8 cellular contexts compared by ENCODE assay signal in the genomic region with DNA sequence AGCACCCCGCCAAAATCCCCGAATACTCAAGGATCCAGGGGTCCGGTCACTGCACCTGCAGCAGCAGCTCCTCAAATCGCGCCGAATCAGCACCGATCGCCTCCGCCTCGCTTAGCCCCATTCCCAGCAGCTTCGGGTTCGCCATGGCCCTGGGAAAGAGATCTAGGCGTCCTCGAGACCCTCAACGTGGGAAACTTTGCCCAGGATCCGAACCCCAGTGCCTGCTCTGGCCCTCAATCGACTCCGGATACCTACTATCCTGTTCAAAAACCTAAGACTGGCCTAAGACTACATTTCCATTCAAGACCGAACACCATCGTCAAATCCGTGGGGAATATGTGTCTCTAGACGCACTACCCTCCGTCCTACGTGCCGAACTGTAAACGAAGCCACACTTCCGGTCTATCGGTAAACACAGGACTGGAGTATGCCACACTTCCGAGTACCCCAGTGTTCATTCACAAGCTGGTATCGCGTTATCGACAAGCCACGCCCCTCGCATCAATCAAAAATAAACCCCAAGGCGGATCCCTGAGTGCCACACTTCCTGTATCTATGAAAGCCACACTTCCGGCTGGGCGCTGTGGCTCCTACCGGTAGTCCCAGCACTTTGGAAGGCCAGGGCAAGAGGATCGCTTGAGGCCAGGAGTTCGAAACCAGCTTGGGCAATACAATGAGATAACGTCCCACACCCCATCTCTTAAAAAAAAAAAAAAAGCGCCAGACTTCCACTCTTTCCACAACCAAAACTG. TPM values are rescaled to one million over a fixed set of nuclear protein-coding genes. Genes with fewer than 3 reads are reported as not detected.
DNase-seq lines count a peak whose midpoint lies in the region; ATAC-seq lines count a peak whose summit lies in the region.

A gene (minus strand): TSS at position 385 of the 752 bp plus-strand sequence. CDS start 240 bp downstream, at position 145.

- peaks cover 25 to 70% (median 41%) of the 10 kb centered on the region in 4 donors for H3K4me1 Mint-ChIP-seq in CD4-positive, alpha-beta memory T cell

- peaks cover 37% of the 10 kb centered on the region for H3K4me1 ChIP-seq in CD4-positive, alpha-beta memory T cell (ENCODE audit: insufficient read depth, low read length)
- peaks cover 18% of the 10 kb centered on the region for H3K4me1 ChIP-seq in effector memory CD4-positive, alpha-beta T cell (ENCODE audit: control insufficient read depth, insufficient read depth, low read length, poor library complexity, severe bottlenecking)

- CTCF ChIA-PET in CD4-positive, alpha-beta memory T cell (lab: Charles Lee; ENCODE audit: partially characterized antibody): interaction anchor here (0.5 to 15.5 kb wide), 7 partner anchors 11 to 282 kb away, joined by 3 to 227 read pairs (median 4); a partner anchor contains a TSS

- peaks cover 25% of the 10 kb centered on the region for H3K36me3 ChIP-seq in CD4-positive, alpha-beta memory T cell (ENCODE audit: insufficient read depth, low read length)
- H3K36me3 ChIP-seq in effector memory CD4-positive, alpha-beta T cell (ENCODE audit: control insufficient read depth, insufficient read depth, low read length): peaks cover 15% of the 10 kb centered on the region

- intact Hi-C loops in CD4-positive, alpha-beta memory T cell (cut with micrococcal nuclease): loop anchor here (1.0 to 5.0 kb wide), 3 partner anchors 8 to 334 kb away; a partner anchor contains a TSS

- no peaks in the 10 kb centered on the region for H3K27me3 Mint-ChIP-seq in CD4-positive, alpha-beta memory T cell

- H3K27ac Mint-ChIP-seq in CD4-positive, alpha-beta memory T cell: peak within 1 kb of the TSS; percentile 96 to 100 (median 100)

- H3K27me3 ChIP-seq in CD4-positive, alpha-beta memory T cell (ENCODE audit: insufficient read depth, low read length): no peaks in the 10 kb centered on the region
- H3K27me3 ChIP-seq in effector memory CD4-positive, alpha-beta T cell (replicated peaks; ENCODE audit: control insufficient read depth, insufficient read depth, low read length, poor library complexity, severe bottlenecking): no peaks in the 10 kb centered on the region

- H3K4me3 ChIP-seq in CD4-positive, alpha-beta memory T cell (ENCODE audit: low read length in 2 of 2): peak within 1 kb of the TSS; percentile 66 to 90
- H3K4me3 ChIP-seq in effector memory CD4-positive, alpha-beta T cell (ENCODE audit: insufficient read depth, low read depth, low read length, poor library complexity, severe bottlenecking): peak within 1 kb of the TSS; percentile 73

- POLR2A ChIA-PET in CD4-positive, alpha-beta memory T cell (lab: Charles Lee; ENCODE audit: partially characterized antibody): interaction anchor here (0.6 to 5.7 kb wide), 25 partner anchors 9 to 426 kb away, joined by 3 to 222 read pairs (median 6); a partner anchor contains a TSS

- H3K36me3 Mint-ChIP-seq in CD4-positive, alpha-beta memory T cell: peaks cover 30 to 42% of the 10 kb centered on the region in 2 donors

- H3K27ac ChIP-seq in CD4-positive, alpha-beta memory T cell (ENCODE audit: low read depth, low read length): peak within 1 kb of the TSS; percentile 91
- peak within 1 kb of the TSS; percentile 96 for H3K27ac ChIP-seq in effector memory CD4-positive, alpha-beta T cell (ENCODE audit: insufficient read depth, low read length, poor library complexity, severe bottlenecking)

- peak; percentile 52 for ATAC-seq in GM19455 (IDR thresholded peaks at IDR 0.05; ENCODE audit: unreplicated experiment)

- H3K4me3 Mint-ChIP-seq in CD4-positive, alpha-beta memory T cell: peak within 1 kb of the TSS; percentile 91 to 100 (median 99)

- no peaks in the 10 kb centered on the region for H3K9me3 ChIP-seq in CD4-positive, alpha-beta memory T cell (ENCODE audit: control insufficient read depth in 1 of 2, low read length in 2 of 2)
- no peaks in the 10 kb centered on the region for H3K9me3 ChIP-seq in effector memory CD4-positive, alpha-beta T cell (ENCODE audit: control insufficient read depth, low read length)

- H3K9me3 Mint-ChIP-seq in CD4-positive, alpha-beta memory T cell: peaks cover 0 to 2% (median 0%) of the 10 kb centered on the region in 8 donors

- DNase-seq in CD4-positive, alpha-beta memory T cell: peak; percentile 91 to 98 (median 95)
- DNase-seq in HS-27A (ENCODE audit: low read depth) (peak; percentile 99), NK-92 (lab: John Stamatoyannopoulos, UW; ENCODE audit: unreplicated experiment) (peak; percentile 72), lung microvascular endothelial cell (ENCODE audit: low read depth in 2 of 2) (peak; percentile 99)
- peak; percentile 83 to 90 for DNase-seq in activated CD8-positive, alpha-beta memory T cell treated with anti-CD3 and anti-CD28 coated beads for 1 hour (ENCODE audit: extremely low read depth in 1 of 2, low read depth in 1 of 2)
- DNase-seq in effector memory CD4-positive, alpha-beta T cell: peak; percentile 88 to 93 (median 88)
- DNase-seq in stimulated activated CD4-positive, alpha-beta T cell treated with anti-CD3 and anti-CD28 coated beads, TNF-alpha, amount 100 ng/mL, for 48 hours (ENCODE audit: low read depth in 3 of 3): peak; percentile 91 to 94 (median 94)

RNA-seq across cellular contexts. Expression of the gene that starts here (rescaled TPM):
- 100 to 1,000 TPM; 178 to 186 TPM for total RNA-seq in CD4-positive, alpha-beta memory T cell
- polyA plus RNA-seq in CD4-positive, alpha-beta memory T cell: 100 to 1,000 TPM in 1 of 2 donors, 10 to 100 TPM in 1; 87.2 to 124 TPM
- 115 and 140 TPM in 2 replicates for total RNA-seq in lung microvascular endothelial cell

Comparison
In these comparisons a context has a peak if more than half of its experiments do, and no peak if none do; other contexts are left out.
1. Peak in every context shown above with its lines: DNase-seq, ATAC-seq, H3K4me3 ChIP-seq and H3K27ac ChIP-seq.